16 cellular contexts compared by ENCODE assay signal in genomic region chr3:65665922-65666321, GRCh38.
DNase-seq lines count a peak whose midpoint lies in the region; ATAC-seq, FAIRE-seq and TF ChIP-seq lines count a peak whose summit lies in the region.
"Had no signal": no experiment of that assay in that cellular context is flagged by ENCODE, and none has a peak within 500 bp of the region (broad histone marks: within the 10 kb centered on the region; RNA-seq: fewer than 3 reads in every experiment).

No MANE protein-coding gene starts in this region.

- H2AFZ ChIP-seq in mammary epithelial cell (ENCODE audit: low read depth, low read length) = no peak overlapping the region
- no peak overlapping the region for H2AFZ ChIP-seq in K562 (ENCODE audit: low read depth, low read length)
- H2AFZ ChIP-seq: GM23248 had no signal

- ATAC-seq in K562 (peak; percentile 51), GM18867 (IDR thresholded peaks at IDR 0.05; ENCODE audit: unreplicated experiment) (no peak)

- no peaks in the 10 kb centered on the region for H4K20me1 ChIP-seq in mammary epithelial cell (ENCODE audit: insufficient read depth, low read length)
- no peaks in the 10 kb centered on the region for H4K20me1 ChIP-seq in K562 (replicated peaks; ENCODE audit: control insufficient read depth, insufficient read depth, low read length)
- H4K20me1 ChIP-seq: BLaER1 had no signal

- H3K4me1 ChIP-seq in mammary epithelial cell (ENCODE audit: insufficient read depth, low read length) (peaks cover 9% of the 10 kb centered on the region), breast epithelium (no peaks in the 10 kb centered on the region), K562 (replicated peaks in 1 of 2; ENCODE audit: control insufficient read depth in 2 of 2, insufficient read depth in 2 of 2, low read length in 2 of 2) (peaks cover 0 to 16% of the 10 kb centered on the region in 2 experiments; a peak in 2 of 5 replicates)
- H3K4me1 ChIP-seq: Caco-2 had no signal

- intact Hi-C loops in mammary epithelial cell (cut with micrococcal nuclease) = no loop called here
- intact Hi-C loops in breast epithelium (cut with DNase I; ENCODE audit: low total_unique reads) = no loop called here
- intact Hi-C loops in K562 (cut with micrococcal nuclease) = loop anchor here (10.0 kb wide), 1 partner anchor 321 kb away; no protein-coding TSS in a partner anchor

- TF ChIP-seq CTCF in mammary epithelial cell (conservative IDR thresholded peaks at IDR 0.05 in 1 of 2, IDR thresholded peaks at IDR 0.05 in 1 of 2; ENCODE audit: extremely low read depth in 1 of 2, insufficient read depth in 1 of 2, low read depth in 1 of 2, low read length in 2 of 2) (no peak), breast epithelium (IDR thresholded peaks at IDR 0.05) (no peak), K562 (IDR thresholded peaks at IDR 0.05 in 2 of 3, conservative IDR thresholded peaks at IDR 0.05 in 1 of 3; ENCODE audit: insufficient read depth in 2 of 3, low read depth in 1 of 3, low read length in 3 of 3) (no peak)

- whole genome bisulfite sequencing in mammary epithelial cell (ENCODE audit: low coverage, missing lambda C conversion rate) = 100% methylated on average over 2 of the region's 2 CpGs
- WGBS in K562 (ENCODE audit: insufficient coverage, low coverage, missing lambda C conversion rate) = 52% methylated on average over 2 of the region's 2 CpGs

- H3K9me3 ChIP-seq in mammary epithelial cell (replicated peaks; ENCODE audit: insufficient read depth, low read length) (no peaks in the 10 kb centered on the region), breast epithelium (no peaks in the 10 kb centered on the region), K562 (replicated peaks; ENCODE audit: control insufficient read depth, insufficient read depth, low read depth, low read length) (no peaks in the 10 kb centered on the region)
- H3K9me3 ChIP-seq: BLaER1, Caco-2 had no signal

- DNase-seq in mammary epithelial cell (peak; percentile 16), breast epithelium (ENCODE audit: low spot score in 2 of 2) (no peak), K562 (ENCODE audit: extremely low read depth in 1 of 4, low spot score in 3 of 4) (no peak), kidney tubule cell (ENCODE audit: low spot score) (peak; percentile 30), NCI-H774 (lab: John Stamatoyannopoulos, UW) (no peak), NCI-H2227 (lab: John Stamatoyannopoulos, UW; ENCODE audit: unreplicated experiment) (no peak)
- DNase-seq in stimulated activated CD4-positive, alpha-beta T cell treated with anti-CD3 and anti-CD28 coated beads, Interleukin-2, amount 100 ng/mL, for 24 hours = no peak
- DNase-seq: AML-193; Caco-2; CD8-positive, alpha-beta memory T cell; H7 had no signal

- BruUV-seq in mammary epithelial cell (replicated peaks; lab: Mats Ljungman, UMichigan) = no TSS peak
- no TSS peak for BruUV-seq in K562 (replicated peaks; lab: Mats Ljungman, UMichigan)

- dilution Hi-C loops in mammary epithelial cell (cut with HindIII; ENCODE audit: low sequenced_read_pairs) = loop anchor here (5.0 kb wide), 1 partner anchor 89 kb away; no protein-coding TSS in a partner anchor

- no peak overlapping the region for H3K4me2 ChIP-seq in mammary epithelial cell (ENCODE audit: insufficient read depth, low read depth, low read length)
- no peak overlapping the region for H3K4me2 ChIP-seq in K562 (ENCODE audit: insufficient read depth, low read length)
- H3K4me2 ChIP-seq: BLaER1 had no signal

- no peak for FAIRE-seq in K562 (lab: Jason Lieb, UNC)
- FAIRE-seq: GM18507 had no signal

- in situ Hi-C loops in mammary epithelial cell (cut with MboI; ENCODE audit: low sequenced_read_pairs in 2 of 2) = loop anchor here in 1 of 2 donors (25.0 kb wide), 1 partner anchor 229 kb away; no protein-coding TSS in a partner anchor
- in situ Hi-C loops in K562 (cut with MboI) = loop anchor here (25.0 kb wide), 1 partner anchor 1346 kb away; no protein-coding TSS in a partner anchor

- no peak for TF ChIP-seq EP300 in K562 (IDR thresholded peaks at IDR 0.05; ENCODE audit: low read length)

- POLR2A ChIA-PET in K562 (lab: Yijun Ruan, JAX) = no interaction called here

- H3K27me3 ChIP-seq in mammary epithelial cell (ENCODE audit: insufficient read depth, low read length) = no peaks in the 10 kb centered on the region
- H3K27me3 ChIP-seq in breast epithelium = no peaks in the 10 kb centered on the region
- H3K27me3 ChIP-seq in K562 (ENCODE audit: control insufficient read depth in 2 of 2, insufficient read depth in 2 of 2, low read length in 2 of 2) = no peaks in the 10 kb centered on the region
- H3K27me3 ChIP-seq: BLaER1 had no signal

- H3K9me1 ChIP-seq in K562 (ENCODE audit: control insufficient read depth, insufficient read depth, low read length) = no peaks in the 10 kb centered on the region

- TF ChIP-seq RAD21 in K562 (CRISPR knock-in tag; conservative IDR thresholded peaks at IDR 0.05 in 1 of 2, IDR thresholded peaks at IDR 0.05 in 1 of 2) = no peak

- H3K27ac ChIP-seq in mammary epithelial cell (ENCODE audit: insufficient read depth, low read depth, low read length) (no peak overlapping the region), breast epithelium (no peak overlapping the region), K562 (ENCODE audit: extremely low read depth, low read depth, low read length) (no peak overlapping the region)
- H3K27ac ChIP-seq: 22Rv1, BLaER1, GM23248 had no signal

- H3K79me2 ChIP-seq in mammary epithelial cell (ENCODE audit: insufficient read depth, low read length) = no peaks in the 10 kb centered on the region
- no peaks in the 10 kb centered on the region for H3K79me2 ChIP-seq in K562 (ENCODE audit: control insufficient read depth, insufficient read depth, low read length)

- CTCF ChIA-PET in mammary epithelial cell (lab: Charles Lee; ENCODE audit: low non-redundant PET) (no interaction called here), K562 (lab: Yijun Ruan, JAX; ENCODE audit: low intra/inter-chr PET ratio) (no interaction called here)

- TF ChIP-seq POLR2A in breast epithelium (IDR thresholded peaks at IDR 0.05) (no peak), K562 (conservative IDR thresholded peaks at IDR 0.05) (no peak)

- H3K9ac ChIP-seq in mammary epithelial cell (ENCODE audit: insufficient read depth, low read length) = no peak overlapping the region
- H3K9ac ChIP-seq in K562 (ENCODE audit: insufficient read depth in 1 of 2, low read depth in 2 of 2, low read length in 2 of 2) = no peak overlapping the region
- H3K9ac ChIP-seq: BLaER1, GM23248 had no signal

- H3K4me3 ChIP-seq in mammary epithelial cell (replicated peaks in 1 of 3; ENCODE audit: insufficient read depth in 1 of 3, low read depth in 2 of 3, low read length in 3 of 3) (no peak overlapping the region), breast epithelium (no peak overlapping the region), K562 (no peak overlapping the region)
- H3K4me3 ChIP-seq: BLaER1, GM23248 had no signal

- H3K36me3 ChIP-seq in mammary epithelial cell (ENCODE audit: insufficient read depth, low read length) = no peaks in the 10 kb centered on the region
- no peaks in the 10 kb centered on the region for H3K36me3 ChIP-seq in breast epithelium
- H3K36me3 ChIP-seq in K562 (ENCODE audit: control insufficient read depth, insufficient read depth, low read length) = no peaks in the 10 kb centered on the region
- H3K36me3 ChIP-seq: BLaER1 had no signal

TF ChIP-seq in K562, 482 proteins besides CTCF, POLR2A, EP300 and RAD21 (continues in another document):
- TF ChIP-seq TEAD4 (IDR thresholded peaks at IDR 0.05; ENCODE audit: low read length) (no peak), TEAD4 (CRISPR knock-in tag; IDR thresholded peaks at IDR 0.05; ENCODE audit: borderline replicate concordance) (no peak), JUND (IDR thresholded peaks at IDR 0.05; ENCODE audit: borderline replicate concordance, low read depth, low read length) (no peak), JUND (tag; IDR thresholded peaks at IDR 0.05; ENCODE audit: borderline replicate concordance, low read depth, low read length) (no peak), PHB2 (IDR thresholded peaks at IDR 0.05; ENCODE audit: low read depth) (no peak), GMEB1 (CRISPR knock-in tag; IDR thresholded peaks at IDR 0.05) (no peak), ATF6 (CRISPR knock-in tag; IDR thresholded peaks at IDR 0.05) (no peak), ZNF444 (CRISPR knock-in tag; IDR thresholded peaks at IDR 0.05) (no peak), ARHGAP35 (IDR thresholded peaks at IDR 0.05; ENCODE audit: partially characterized antibody) (no peak)
- TF ChIP-seq, protein P1, sequence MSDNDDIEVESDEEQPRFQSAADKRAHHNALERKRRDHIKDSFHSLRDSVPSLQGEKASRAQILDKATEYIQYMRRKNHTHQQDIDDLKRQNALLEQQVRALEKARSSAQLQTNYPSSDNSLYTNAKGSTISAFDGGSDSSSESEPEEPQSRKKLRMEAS (CRISPR knock-in tag; IDR thresholded peaks at IDR 0.05) = no peak

Comparison
In these comparisons a context has a peak if more than half of its experiments do, and no peak if none do; other contexts are left out.
1. DNase-seq: peak in mammary epithelial cell (single experiment) and kidney tubule cell (single experiment); none in breast epithelium (0 of 2), K562 (0 of 4), NCI-H774 (single experiment), NCI-H2227 (single experiment) and stimulated activated CD4-positive, alpha-beta T cell treated with anti-CD3 and anti-CD28 coated beads, Interleukin-2, amount 100 ng/mL, for 24 hours (0 of 2).